ENCODE assay signal across 2 cellular contexts in genomic region chr7:93046641-93047040, GRCh38.
TF ChIP-seq lines count a peak whose summit lies in the region.

No MANE protein-coding gene starts in this region.

TF ChIP-seq in SK-N-SH, 30 proteins besides CTCF, POLR2A, EP300 and RAD21 (continued from another document):
- TF ChIP-seq USF2 (IDR thresholded peaks at IDR 0.05; ENCODE audit: borderline replicate concordance, low read depth, low read length) (no peak), GATA2 (CRISPR knock-in tag; IDR thresholded peaks at IDR 0.05) (no peak), RFX5 (IDR thresholded peaks at IDR 0.05; ENCODE audit: low read length) (no peak), NFIC (IDR thresholded peaks at IDR 0.05; ENCODE audit: borderline replicate concordance) (no peak), CHD2 (IDR thresholded peaks at IDR 0.05; ENCODE audit: low read length, partially characterized antibody) (no peak), YY1 (IDR thresholded peaks at IDR 0.05; ENCODE audit: low read depth) (no peak), POLR2AphosphoS5 (IDR thresholded peaks at IDR 0.05; ENCODE audit: low read depth, low read length) (no peak), REST (IDR thresholded peaks at IDR 0.05; ENCODE audit: low read depth, low read length) (no peak), FOXJ3 (CRISPR knock-in tag; IDR thresholded peaks at IDR 0.05) (no peak), MEF2A (IDR thresholded peaks at IDR 0.05; ENCODE audit: borderline replicate concordance, low read depth) (no peak), FOSL2 (IDR thresholded peaks at IDR 0.05; ENCODE audit: borderline replicate concordance, low read depth) (no peak), TAF1 (IDR thresholded peaks at IDR 0.05; ENCODE audit: borderline replicate concordance, low read depth, low read length) (no peak), NRF1 (IDR thresholded peaks at IDR 0.05; ENCODE audit: low read depth, low read length) (no peak), SIN3A (IDR thresholded peaks at IDR 0.05; ENCODE audit: borderline replicate concordance, low read depth, low read length) (no peak), ELF1 (IDR thresholded peaks at IDR 0.05) (no peak), RCOR1 (IDR thresholded peaks at IDR 0.05; ENCODE audit: low read length) (no peak), JUND (IDR thresholded peaks at IDR 0.05) (no peak)

TF ChIP-seq in SK-N-SH treated with all-trans-retinoic acid at 6 μM for 48 hours, 23 proteins besides CTCF, POLR2A, EP300 and RAD21 (continued from another document):
- TF ChIP-seq POU6F1 (CRISPR knock-in tag; IDR thresholded peaks at IDR 0.05; ENCODE audit: borderline replicate concordance, low read depth), result no peak
- TF ChIP-seq TCF4 (CRISPR knock-in tag; IDR thresholded peaks at IDR 0.05; ENCODE audit: borderline replicate concordance), result no peak
- TF ChIP-seq ZFP3 (CRISPR knock-in tag; IDR thresholded peaks at IDR 0.05), result no peak
- no peak for TF ChIP-seq SNAI2 (CRISPR knock-in tag; IDR thresholded peaks at IDR 0.05)
- no peak for TF ChIP-seq ESRRG (CRISPR knock-in tag; IDR thresholded peaks at IDR 0.05)
- TF ChIP-seq PATZ1 (CRISPR knock-in tag; IDR thresholded peaks at IDR 0.05; ENCODE audit: borderline replicate concordance), result no peak
- no peak for TF ChIP-seq ZC3H10 (CRISPR knock-in tag; IDR thresholded peaks at IDR 0.05)
- TF ChIP-seq ZFP30 (CRISPR knock-in tag; IDR thresholded peaks at IDR 0.05), result no peak
- TF ChIP-seq ISL1 (CRISPR knock-in tag; IDR thresholded peaks at IDR 0.05), result no peak
- no peak for TF ChIP-seq CSRNP3 (CRISPR knock-in tag; IDR thresholded peaks at IDR 0.05)
